Comparison of ENCODE assay signal across 8 cellular contexts in the genomic region with DNA sequence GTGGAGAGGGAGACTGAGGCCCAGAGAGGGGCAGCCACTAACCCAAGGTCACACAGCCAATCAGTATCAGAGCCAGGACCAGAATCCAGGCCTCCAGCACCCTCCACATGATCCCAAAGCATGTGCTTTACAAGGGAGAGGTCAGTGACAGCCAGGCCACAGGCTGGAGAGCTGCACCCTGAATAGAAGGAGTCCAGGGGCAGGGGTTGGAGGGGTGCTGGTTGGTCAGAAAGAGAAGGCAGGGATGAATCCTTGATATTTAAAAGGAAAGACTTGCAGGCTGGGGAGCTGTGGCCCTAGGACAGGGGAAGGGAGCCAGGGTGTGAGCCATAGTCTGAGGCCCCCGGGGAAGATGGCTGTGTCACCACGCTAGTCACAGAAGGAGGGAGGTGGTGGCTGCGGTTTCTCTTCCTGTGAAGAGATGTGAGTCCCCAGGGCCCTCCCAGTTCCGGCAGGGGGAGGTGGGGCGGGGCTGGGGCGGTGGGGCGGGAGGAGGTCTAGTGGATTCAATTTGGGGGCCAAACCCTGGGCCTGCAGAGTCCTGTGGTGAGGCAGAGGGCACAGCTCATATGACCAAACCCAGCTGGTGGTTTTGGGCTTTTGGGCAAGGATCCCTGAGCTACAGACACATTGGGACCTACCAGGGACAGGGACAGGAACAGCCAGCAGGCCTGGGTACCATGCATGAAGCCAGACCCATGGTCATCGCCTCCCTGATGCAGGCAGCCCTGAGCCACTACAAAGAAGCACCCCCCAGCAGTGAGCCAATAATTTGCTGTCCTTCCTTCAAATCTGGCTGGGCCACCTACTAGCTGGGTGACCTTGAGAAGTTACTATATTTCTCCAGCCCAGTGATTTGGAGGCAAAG. TPM values are rescaled to one million over a fixed set of nuclear protein-coding genes. Genes with fewer than 3 reads are reported as not detected.
DNase-seq lines count a peak whose midpoint lies in the region; ATAC-seq and TF ChIP-seq lines count a peak whose summit lies in the region.

No MANE protein-coding gene starts in this region.

- H3K36me3 Mint-ChIP-seq in IgD-negative memory B cell: peaks cover 8% of the 10 kb centered on the region
- H3K36me3 Mint-ChIP-seq in progenitor cell of endocrine pancreas (ENCODE audit: insufficient read depth): no peaks in the 10 kb centered on the region

- peak; percentile 78 to 88 (median 82) for DNase-seq in activated CD4-positive, CD25-positive, alpha-beta regulatory T cell (lab: John Stamatoyannopoulos, UW)
- DNase-seq in cardiac fibroblast (ENCODE audit: low read depth in 2 of 2) (peak; percentile 34 to 74), progenitor cell of endocrine pancreas (ENCODE audit: low spot score, unreplicated experiment) (no peak), inferior parietal cortex (ENCODE audit: extremely low spot score) (no peak), SHP77 treated with DMSO at 0.1 percent for 48 hours (lab: John Stamatoyannopoulos, UW) (no peak)

- H3K27ac Mint-ChIP-seq in IgD-negative memory B cell (peak overlapping the region; percentile 74 to 97 (median 96)), progenitor cell of endocrine pancreas (peak overlapping the region; percentile 29)

- H3K4me3 Mint-ChIP-seq in IgD-negative memory B cell (peak overlapping the region; percentile 59 to 94 (median 72)), progenitor cell of endocrine pancreas (ENCODE audit: low read depth) (no peak overlapping the region)

- H3K27me3 Mint-ChIP-seq in IgD-negative memory B cell (no peaks in the 10 kb centered on the region), progenitor cell of endocrine pancreas (peaks cover 11% of the 10 kb centered on the region)

- H3K9me3 Mint-ChIP-seq in IgD-negative memory B cell (no peaks in the 10 kb centered on the region), progenitor cell of endocrine pancreas (ENCODE audit: low read depth) (no peaks in the 10 kb centered on the region)

- H3K4me1 Mint-ChIP-seq in IgD-negative memory B cell (peaks cover 28 to 78% (median 65%) of the 10 kb centered on the region in 3 donors), progenitor cell of endocrine pancreas (ENCODE audit: low read depth) (no peaks in the 10 kb centered on the region)

- no peak for TF ChIP-seq CTCF in cardiac fibroblast (IDR thresholded peaks at IDR 0.05; ENCODE audit: low read depth, low read length)
- no peak for TF ChIP-seq CTCF in progenitor cell of endocrine pancreas (IDR thresholded peaks at IDR 0.05; ENCODE audit: unreplicated experiment)

- H3K4me3 ChIP-seq in cardiac fibroblast (replicated peaks in 1 of 2; ENCODE audit: low read depth in 2 of 2, low read length in 2 of 2): no peak overlapping the region

- ATAC-seq in GM18868 (IDR thresholded peaks at IDR 0.05; ENCODE audit: unreplicated experiment) (peak; percentile 55), GM19324 (IDR thresholded peaks at IDR 0.05; ENCODE audit: low FRiP score, unreplicated experiment) (no peak)

RNA-seq across cellular contexts. Expression of gene RAC2, which starts 14.0 kb away (rescaled TPM):
- 1,067 TPM for polyA plus RNA-seq in IgD-negative memory B cell
- total RNA-seq in progenitor cell of endocrine pancreas: 1.7 and 1.9 TPM in 2 replicates

RNA-seq across cellular contexts. Expression of gene SSTR3, which starts 17.8 kb away (rescaled TPM):
- 0.95 TPM for polyA plus RNA-seq in IgD-negative memory B cell
- total RNA-seq in progenitor cell of endocrine pancreas: 1.3 and 1.9 TPM in 2 replicates

RNA-seq across cellular contexts. Expression of gene C1QTNF6, which starts 42.0 kb away (rescaled TPM):
- 1.0 TPM for polyA plus RNA-seq in IgD-negative memory B cell
- total RNA-seq in progenitor cell of endocrine pancreas: 13.8 and 14.5 TPM in 2 replicates

RNA-seq across cellular contexts. Expression of gene CYTH4, which starts 52.3 kb away (rescaled TPM):
- polyA plus RNA-seq in IgD-negative memory B cell: 70.8 TPM
- total RNA-seq in progenitor cell of endocrine pancreas: not detected in 2 replicates

Comparison
In these comparisons a context has a peak if more than half of its experiments do, and no peak if none do; other contexts are left out.
1. DNase-seq: peak in activated CD4-positive, CD25-positive, alpha-beta regulatory T cell (4 of 4) and cardiac fibroblast (2 of 2); none in progenitor cell of endocrine pancreas (single experiment), inferior parietal cortex (single experiment) and SHP77 treated with DMSO at 0.1 percent for 48 hours (single experiment).